9 cellular contexts compared by ENCODE assay signal in genomic region chr18:50662177-50662576, GRCh38.
DNase-seq lines count a peak whose midpoint lies in the region; ATAC-seq and TF ChIP-seq lines count a peak whose summit lies in the region.
"Had no signal": no experiment of that assay in that cellular context is flagged by ENCODE, and none has a peak within 500 bp of the region (broad histone marks: within the 10 kb centered on the region; RNA-seq: fewer than 3 reads in every experiment).

No MANE protein-coding gene starts in this region.

- ATAC-seq in HG02759 (IDR thresholded peaks at IDR 0.05; ENCODE audit: unreplicated experiment): no peak
- ATAC-seq: left ventricle myocardium superior had no signal

- no peak overlapping the region for H3K4me3 ChIP-seq in choroid plexus epithelial cell (ENCODE audit: low read depth, low read length)

- DNase-seq in NCI-H2081 (lab: John Stamatoyannopoulos, UW): peak; percentile 1 to 4
- no peak for DNase-seq in NCI-H2081 treated with DMSO at 0.1 percent for 48 hours (lab: John Stamatoyannopoulos, UW)
- DNase-seq in NCI-H1694 (lab: John Stamatoyannopoulos, UW): peak; percentile 10
- DNase-seq in choroid plexus epithelial cell (ENCODE audit: low read depth): peak; percentile 27
- DNase-seq in renal cortical epithelial cell (ENCODE audit: low read depth): peak; percentile 1
- no peak for DNase-seq in LoVo (ENCODE audit: low spot score)
- no peak for DNase-seq in cerebellar cortex (ENCODE audit: low spot score)
- DNase-seq: left ventricle myocardium superior had no signal

- TF ChIP-seq CTCF in choroid plexus epithelial cell (conservative IDR thresholded peaks at IDR 0.05; ENCODE audit: low read depth, low read length): peak; percentile 52

Comparison
In these comparisons a context has a peak if more than half of its experiments do, and no peak if none do; other contexts are left out.
1. DNase-seq: peak in NCI-H2081 (2 of 2), NCI-H1694 (single experiment), choroid plexus epithelial cell (single experiment) and renal cortical epithelial cell (single experiment); none in NCI-H2081 treated with DMSO at 0.1 percent for 48 hours (single experiment), LoVo (single experiment) and cerebellar cortex (single experiment).